Comparison of ENCODE assay signal across 1 cellular context in the genomic region with DNA sequence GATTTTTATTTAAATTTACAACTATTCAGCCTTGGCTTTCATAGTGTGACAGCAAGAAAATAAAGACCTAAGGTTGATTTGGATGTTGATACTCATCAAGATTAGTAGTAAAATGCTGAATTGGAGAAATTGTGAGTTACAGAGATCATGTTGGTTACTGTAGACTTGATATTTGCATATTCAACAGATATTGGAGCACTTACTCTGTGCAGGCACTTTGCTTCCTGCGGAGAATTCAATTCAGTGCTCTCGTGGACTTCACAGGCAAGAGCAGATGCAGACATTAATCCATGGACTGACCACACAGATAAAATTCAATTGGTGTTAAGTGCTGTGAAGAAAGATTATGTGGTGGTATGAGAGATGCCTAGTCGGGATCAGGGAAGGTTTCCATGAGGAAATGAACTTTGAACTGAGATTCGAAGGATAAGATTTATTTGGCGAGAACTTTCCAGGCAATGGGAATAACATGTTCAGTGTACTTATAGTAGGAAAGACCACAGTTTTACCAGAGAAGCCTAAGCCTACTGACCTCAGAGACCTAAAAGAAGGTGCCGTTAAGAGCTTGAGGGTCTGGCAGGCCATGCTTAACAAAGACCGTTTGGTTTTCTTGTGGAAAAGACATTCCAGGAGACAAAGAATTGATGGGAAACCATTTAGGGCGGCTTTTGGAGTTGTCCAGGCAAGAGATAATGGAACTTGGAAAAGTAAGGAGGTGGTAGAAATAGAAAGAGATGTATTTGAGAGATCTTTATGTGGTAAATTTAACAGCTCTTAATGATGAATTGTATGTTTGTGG.
A peak's percentile ranks its signal among the peaks of the same experiment; 100 is the strongest.
TF ChIP-seq lines count a peak whose summit lies in the region.

No MANE protein-coding gene starts in this region.

TF ChIP-seq in GM12878, 131 proteins besides CTCF, POLR2A, EP300 and RAD21:
- TF ChIP-seq GATAD2B (conservative IDR thresholded peaks at IDR 0.05; ENCODE audit: low read depth) (no peak), WRNIP1 (IDR thresholded peaks at IDR 0.05; ENCODE audit: borderline replicate concordance, low read depth, low read length) (0 out of 2 replicates have a peak, but pooled peaks have one; percentile 64), TAF1 (IDR thresholded peaks at IDR 0.05; ENCODE audit: borderline replicate concordance, low read depth, low read length) (no peak), ATF7 (IDR thresholded peaks at IDR 0.05; ENCODE audit: low read depth) (no peak), SMAD5 (IDR thresholded peaks at IDR 0.05; ENCODE audit: low read depth) (no peak), POU2F2 (IDR thresholded peaks at IDR 0.05; ENCODE audit: borderline replicate concordance, low read depth, low read length) (peak; percentile 94; the same call in 2 of the 3 replicates), YBX1 (IDR thresholded peaks at IDR 0.05) (no peak), CBFB (IDR thresholded peaks at IDR 0.05; ENCODE audit: low read depth) (no peak), SPI1 (IDR thresholded peaks at IDR 0.05; ENCODE audit: borderline replicate concordance, insufficient read depth, low read depth, low read length) (no peak), CBX3 (IDR thresholded peaks at IDR 0.05; ENCODE audit: borderline replicate concordance, low read depth) (no peak), RCOR1 (conservative IDR thresholded peaks at IDR 0.05; ENCODE audit: low read depth, low read length) (no peak), DPF2 (IDR thresholded peaks at IDR 0.05) (no peak), PML (IDR thresholded peaks at IDR 0.05; ENCODE audit: low read length) (0 out of 2 replicates have a peak, but pooled peaks have one; percentile 1), IKZF1 (conservative IDR thresholded peaks at IDR 0.05) (peak; percentile 55; the same call in 1 of the 2 replicates), KLF5 (IDR thresholded peaks at IDR 0.05; ENCODE audit: partially characterized antibody) (no peak), IKZF2 (IDR thresholded peaks at IDR 0.05) (peak; percentile 23 to 41; a peak in 2 of 4 replicates), SUPT20H (IDR thresholded peaks at IDR 0.05; ENCODE audit: borderline replicate concordance, control insufficient read depth, low read depth, low read length) (no peak)
- TF ChIP-seq, protein P1, sequence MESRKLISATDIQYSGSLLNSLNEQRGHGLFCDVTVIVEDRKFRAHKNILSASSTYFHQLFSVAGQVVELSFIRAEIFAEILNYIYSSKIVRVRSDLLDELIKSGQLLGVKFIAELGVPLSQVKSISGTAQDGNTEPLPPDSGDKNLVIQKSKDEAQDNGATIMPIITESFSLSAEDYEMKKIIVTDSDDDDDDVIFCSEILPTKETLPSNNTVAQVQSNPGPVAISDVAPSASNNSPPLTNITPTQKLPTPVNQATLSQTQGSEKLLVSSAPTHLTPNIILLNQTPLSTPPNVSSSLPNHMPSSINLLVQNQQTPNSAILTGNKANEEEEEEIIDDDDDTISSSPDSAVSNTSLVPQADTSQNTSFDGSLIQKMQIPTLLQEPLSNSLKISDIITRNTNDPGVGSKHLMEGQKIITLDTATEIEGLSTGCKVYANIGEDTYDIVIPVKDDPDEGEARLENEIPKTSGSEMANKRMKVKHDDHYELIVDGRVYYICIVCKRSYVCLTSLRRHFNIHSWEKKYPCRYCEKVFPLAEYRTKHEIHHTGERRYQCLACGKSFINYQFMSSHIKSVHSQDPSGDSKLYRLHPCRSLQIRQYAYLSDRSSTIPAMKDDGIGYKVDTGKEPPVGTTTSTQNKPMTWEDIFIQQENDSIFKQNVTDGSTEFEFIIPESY (IDR thresholded peaks at IDR 0.05) = no peak
